In genomic region chr11:67406969-67407699, GRCh38 we compare ENCODE assay signal across 1 cellular context.
TF ChIP-seq lines count a peak whose summit lies in the region.

No MANE protein-coding gene starts in this region.

TF ChIP-seq in HepG2, 621 proteins besides CTCF, POLR2A, EP300 and RAD21:
- TF ChIP-seq GABPB1 (CRISPR knock-in tag; IDR thresholded peaks at IDR 0.05), result peak; percentile 17; the same call in 1 of the 2 replicates
- TF ChIP-seq ZNF263 (CRISPR knock-in tag; IDR thresholded peaks at IDR 0.05), result peak; percentile 86
- 0 out of 2 replicates have a peak, but pooled peaks have one; percentile 31 for TF ChIP-seq SRY (CRISPR knock-in tag; IDR thresholded peaks at IDR 0.05)
- TF ChIP-seq HNF1B (CRISPR knock-in tag; IDR thresholded peaks at IDR 0.05), result 0 out of 2 replicates have a peak, but pooled peaks have one; percentile 23
- no peak for TF ChIP-seq ZNF205 (CRISPR knock-in tag; IDR thresholded peaks at IDR 0.05)
- TF ChIP-seq ZNF768 (CRISPR knock-in tag; IDR thresholded peaks at IDR 0.05), result 0 out of 2 replicates have a peak, but pooled peaks have one; percentile 12
- no peak for TF ChIP-seq IKZF1 (IDR thresholded peaks at IDR 0.05)
- TF ChIP-seq ZNF557 (CRISPR knock-in tag; IDR thresholded peaks at IDR 0.05), result no peak
- no peak for TF ChIP-seq ZNF3 (CRISPR knock-in tag; IDR thresholded peaks at IDR 0.05)
- TF ChIP-seq ISX (CRISPR knock-in tag; conservative IDR thresholded peaks at IDR 0.05), result no peak
- no peak for TF ChIP-seq ZNF343 (CRISPR knock-in tag; IDR thresholded peaks at IDR 0.05)
- peak; percentile 45 for TF ChIP-seq STAG1 (CRISPR knock-in tag; IDR thresholded peaks at IDR 0.05)
- TF ChIP-seq ZNF770 (CRISPR knock-in tag; IDR thresholded peaks at IDR 0.05), result 0 out of 2 replicates have a peak, but pooled peaks have one; percentile 27
- TF ChIP-seq ZNF687 (CRISPR knock-in tag; IDR thresholded peaks at IDR 0.05), result peak; percentile 11; the same call in 1 of the 2 replicates
- TF ChIP-seq MAX (IDR thresholded peaks at IDR 0.05), result no peak
TF ChIP-seq in HepG2: peak in this region for 8.
